ENCODE assay signal across 22 cellular contexts in genomic region chr11:17855531-17856290, GRCh38.
DNase-seq lines count a peak whose midpoint lies in the region; ATAC-seq and TF ChIP-seq lines count a peak whose summit lies in the region.
"Had no signal": no experiment of that assay in that cellular context is flagged by ENCODE, and none has a peak within 500 bp of the region (broad histone marks: within the 10 kb centered on the region; RNA-seq: fewer than 3 reads in every experiment).

No MANE protein-coding gene starts in this region.

- CTCF ChIA-PET in CD4-positive, alpha-beta T cell (lab: Charles Lee) = no interaction called here
- CTCF ChIA-PET in activated CD4-positive, alpha-beta T cell treated with anti-CD3 and anti-CD28 coated beads for 36 hours (lab: Charles Lee) = interaction anchor here (1.3 kb wide), 1 partner anchor 14 kb away, joined by 3 read pairs; no protein-coding TSS in a partner anchor

- H2BK12ac ChIP-seq in trophoblast cell (ENCODE audit: low read length) = no peak overlapping the region

- TF ChIP-seq CTCF in NB4 (IDR thresholded peaks at IDR 0.05; ENCODE audit: low read depth, low read length) = no peak
- TF ChIP-seq CTCF in CD4-positive, alpha-beta T cell (IDR thresholded peaks at IDR 0.05) = no peak
- TF ChIP-seq CTCF in testis (IDR thresholded peaks at IDR 0.05) = no peak

- H3K9ac ChIP-seq in trophoblast cell (ENCODE audit: low read length) = no peak overlapping the region
- H3K9ac ChIP-seq: KMS-11 had no signal

- H2BK120ac ChIP-seq in trophoblast cell (ENCODE audit: insufficient read depth, low read length, poor library complexity) = no peak overlapping the region

- H3K4me2 ChIP-seq in trophoblast cell (ENCODE audit: low read length) = no peak overlapping the region
- H3K4me2 ChIP-seq: KMS-11 had no signal

- DNase-seq in NB4 (ENCODE audit: low read depth) (peak; percentile 77), trophoblast cell (peak; percentile 29 to 87), testis (no peak)
- no peak for DNase-seq in CD4-positive, alpha-beta T cell
- DNase-seq in activated CD4-positive, alpha-beta T cell treated with anti-CD3 and anti-CD28 coated beads for 36 hours = no peak
- DNase-seq: activated CD4-positive, alpha-beta T cell treated with anti-CD3 and anti-CD28 coated beads for 1 hour; activated CD8-positive, alpha-beta T cell treated with anti-CD3 and anti-CD28 coated beads, Interleukin-2, amount 10 ng/mL, durations not matched to agents 7 days and 5 days; activated gamma-delta T cell treated with Interleukin-2 at 50 U/mL for 16 hours; brain microvascular endothelial cell; CD8-positive, alpha-beta T cell; effector CD4-positive, alpha-beta T cell; heart left ventricle; NCI-H1436 treated with DMSO at 0.1 percent for 48 hours; NCI-H2107; right lobe of liver; SIG-M5; stomach; upper lobe of left lung had no signal

- H2AFZ ChIP-seq in trophoblast cell (ENCODE audit: insufficient read depth, low read length, poor library complexity) = no peak overlapping the region

- H3K27me3 Mint-ChIP-seq in CD4-positive, alpha-beta T cell = no peaks in the 10 kb centered on the region
- H3K27me3 Mint-ChIP-seq in activated CD4-positive, alpha-beta T cell treated with anti-CD3 and anti-CD28 coated beads for 36 hours = no peaks in the 10 kb centered on the region

- H3K4me3 ChIP-seq in NB4 (ENCODE audit: low read depth, low read length) (no peak overlapping the region), trophoblast cell (ENCODE audit: low read depth, low read length) (no peak overlapping the region), testis (no peak overlapping the region)
- H3K4me3 ChIP-seq: heart left ventricle, right lobe of liver, stomach, upper lobe of left lung had no signal

- peak; percentile 78 for ATAC-seq in GM18868 (IDR thresholded peaks at IDR 0.05; ENCODE audit: unreplicated experiment)
- peak; percentile 45 for ATAC-seq in HG02610 (IDR thresholded peaks at IDR 0.05; ENCODE audit: unreplicated experiment)
- no peak for ATAC-seq in GM21737 (IDR thresholded peaks at IDR 0.05; ENCODE audit: unreplicated experiment)
- ATAC-seq in CD4-positive, alpha-beta T cell (ENCODE audit: poor library complexity) = no peak
- no peak for ATAC-seq in activated CD4-positive, alpha-beta T cell treated with anti-CD3 and anti-CD28 coated beads for 36 hours
- ATAC-seq: activated CD8-positive, alpha-beta T cell treated with anti-CD3 and anti-CD28 coated beads, Interleukin-2, amount 10 ng/mL, durations not matched to agents 7 days and 5 days; CD8-positive, alpha-beta T cell; heart left ventricle; right lobe of liver had no signal

- H3K18ac ChIP-seq in trophoblast cell (ENCODE audit: low read length) = no peak overlapping the region

- no peaks in the 10 kb centered on the region for H3K79me2 ChIP-seq in trophoblast cell (ENCODE audit: control insufficient read depth, insufficient read depth, low read length, poor library complexity)

- no peaks in the 10 kb centered on the region for H3K9me3 Mint-ChIP-seq in CD4-positive, alpha-beta T cell
- H3K9me3 Mint-ChIP-seq in activated CD4-positive, alpha-beta T cell treated with anti-CD3 and anti-CD28 coated beads for 36 hours (ENCODE audit: low read depth) = no peaks in the 10 kb centered on the region
- H3K9me3 Mint-ChIP-seq: CD8-positive, alpha-beta T cell had no signal

- H3K23ac ChIP-seq in trophoblast cell (ENCODE audit: low read length) = no peak overlapping the region

- no peaks in the 10 kb centered on the region for H3K79me1 ChIP-seq in trophoblast cell (ENCODE audit: low read length)

- peaks cover 63% of the 10 kb centered on the region for H3K36me3 Mint-ChIP-seq in CD4-positive, alpha-beta T cell (ENCODE audit: low read depth)
- peaks cover 27% of the 10 kb centered on the region for H3K36me3 Mint-ChIP-seq in activated CD4-positive, alpha-beta T cell treated with anti-CD3 and anti-CD28 coated beads for 36 hours (ENCODE audit: low read depth)

- H3K9me3 ChIP-seq in trophoblast cell (ENCODE audit: insufficient read depth, low read depth, low read length) = no peaks in the 10 kb centered on the region
- no peaks in the 10 kb centered on the region for H3K9me3 ChIP-seq in CD4-positive, alpha-beta T cell (ENCODE audit: control insufficient read depth, low read length)
- H3K9me3 ChIP-seq in testis = no peaks in the 10 kb centered on the region
- H3K9me3 ChIP-seq: heart left ventricle, right lobe of liver, stomach, upper lobe of left lung had no signal

- no peak overlapping the region for H4K12ac ChIP-seq in trophoblast cell (ENCODE audit: low read depth, low read length)

- no peak overlapping the region for H3K14ac ChIP-seq in trophoblast cell (ENCODE audit: low read length)

- no CpG with 5 or more reads among the region's 4 CpGs for WGBS in trophoblast cell (ENCODE audit: extremely low coverage, insufficient coverage, insufficient read length)
- WGBS in testis, 2 donors = 94 to 97% methylated on average over 4 of the region's 4 CpGs

- H3K27ac ChIP-seq in trophoblast cell (ENCODE audit: low read depth, low read length) = no peak overlapping the region
- no peak overlapping the region for H3K27ac ChIP-seq in CD4-positive, alpha-beta T cell (ENCODE audit: low read depth, low read length)
- no peak overlapping the region for H3K27ac ChIP-seq in testis
- H3K27ac ChIP-seq: brain microvascular endothelial cell, heart left ventricle, KMS-11, right lobe of liver, stomach, upper lobe of left lung had no signal

- H3K4me1 Mint-ChIP-seq in CD4-positive, alpha-beta T cell (ENCODE audit: low read depth) = peaks cover 5% of the 10 kb centered on the region
- H3K4me1 Mint-ChIP-seq in activated CD4-positive, alpha-beta T cell treated with anti-CD3 and anti-CD28 coated beads for 36 hours = peaks cover 4% of the 10 kb centered on the region

- H3K4me3 Mint-ChIP-seq in CD4-positive, alpha-beta T cell = no peak overlapping the region
- H3K4me3 Mint-ChIP-seq in activated CD4-positive, alpha-beta T cell treated with anti-CD3 and anti-CD28 coated beads for 36 hours = no peak overlapping the region
- H3K4me3 Mint-ChIP-seq: activated CD8-positive, alpha-beta T cell treated with anti-CD3 and anti-CD28 coated beads, Interleukin-2, amount 10 ng/mL, durations not matched to agents 7 days and 5 days; CD8-positive, alpha-beta T cell had no signal

- H3K4me1 ChIP-seq in trophoblast cell (ENCODE audit: control insufficient read depth in 1 of 2, insufficient read depth in 2 of 2, low read length in 2 of 2) (no peaks in the 10 kb centered on the region), testis (no peaks in the 10 kb centered on the region)
- H3K4me1 ChIP-seq: right lobe of liver, stomach, upper lobe of left lung had no signal

- no peak overlapping the region for H3K4ac ChIP-seq in trophoblast cell (ENCODE audit: low read depth, low read length)

- H3K36me3 ChIP-seq in trophoblast cell (ENCODE audit: control insufficient read depth in 1 of 2, insufficient read depth in 2 of 2, low read length in 2 of 2) (no peaks in the 10 kb centered on the region), testis (ENCODE audit: low read depth, missing control alignments) (no peaks in the 10 kb centered on the region)
- H3K36me3 ChIP-seq: brain microvascular endothelial cell, heart left ventricle, right lobe of liver, upper lobe of left lung had no signal

- POLR2A ChIA-PET in CD4-positive, alpha-beta T cell (lab: Charles Lee) = no interaction called here
- POLR2A ChIA-PET in activated CD4-positive, alpha-beta T cell treated with anti-CD3 and anti-CD28 coated beads for 36 hours (lab: Charles Lee) = no interaction called here

- no peak overlapping the region for H2AK5ac ChIP-seq in trophoblast cell (ENCODE audit: low read length)

- no peaks in the 10 kb centered on the region for H3K27me3 ChIP-seq in trophoblast cell (ENCODE audit: insufficient read depth, low read length)
- H3K27me3 ChIP-seq in CD4-positive, alpha-beta T cell (ENCODE audit: control insufficient read depth, insufficient read depth, low read length) = no peaks in the 10 kb centered on the region
- H3K27me3 ChIP-seq in testis = no peaks in the 10 kb centered on the region
- H3K27me3 ChIP-seq: brain microvascular endothelial cell, heart left ventricle, right lobe of liver, stomach, upper lobe of left lung had no signal

- H2BK5ac ChIP-seq in trophoblast cell (ENCODE audit: low read depth, low read length, poor library complexity) = no peak overlapping the region

- intact Hi-C loops in CD4-positive, alpha-beta T cell (cut with DNase I, micrococcal nuclease) = no loop called here
- intact Hi-C loops in testis (cut with DNase I; ENCODE audit: low total_unique reads) = no loop called here
- intact Hi-C loops in activated CD4-positive, alpha-beta T cell treated with anti-CD3 and anti-CD28 coated beads for 36 hours (cut with DNase I, micrococcal nuclease) = no loop called here

- H4K8ac ChIP-seq in trophoblast cell (ENCODE audit: low read depth, low read length) = no peak overlapping the region

- no peak overlapping the region for H3K27ac Mint-ChIP-seq in CD4-positive, alpha-beta T cell
- H3K27ac Mint-ChIP-seq in activated CD4-positive, alpha-beta T cell treated with anti-CD3 and anti-CD28 coated beads for 36 hours = no peak overlapping the region
- H3K27ac Mint-ChIP-seq: activated CD8-positive, alpha-beta T cell treated with anti-CD3 and anti-CD28 coated beads, Interleukin-2, amount 10 ng/mL, durations not matched to agents 7 days and 5 days; CD8-positive, alpha-beta T cell had no signal

- no peak for TF ChIP-seq POLR2A in NB4 (IDR thresholded peaks at IDR 0.05; ENCODE audit: extremely low read depth, insufficient read length)
- no peak for TF ChIP-seq POLR2A in testis (IDR thresholded peaks at IDR 0.05)

- no peak overlapping the region for H4K91ac ChIP-seq in trophoblast cell (ENCODE audit: low read depth, low read length)

Comparison
In these comparisons a context has a peak if more than half of its experiments do, and no peak if none do; other contexts are left out.
1. ATAC-seq: peak in GM18868 (single experiment) and HG02610 (single experiment); none in GM21737 (single experiment), CD4-positive, alpha-beta T cell (single experiment) and activated CD4-positive, alpha-beta T cell treated with anti-CD3 and anti-CD28 coated beads for 36 hours (single experiment).
2. DNase-seq: peak in NB4 (single experiment) and trophoblast cell (2 of 2); none in CD4-positive, alpha-beta T cell (0 of 10), testis (single experiment) and activated CD4-positive, alpha-beta T cell treated with anti-CD3 and anti-CD28 coated beads for 36 hours (single experiment).